In the genomic region with DNA sequence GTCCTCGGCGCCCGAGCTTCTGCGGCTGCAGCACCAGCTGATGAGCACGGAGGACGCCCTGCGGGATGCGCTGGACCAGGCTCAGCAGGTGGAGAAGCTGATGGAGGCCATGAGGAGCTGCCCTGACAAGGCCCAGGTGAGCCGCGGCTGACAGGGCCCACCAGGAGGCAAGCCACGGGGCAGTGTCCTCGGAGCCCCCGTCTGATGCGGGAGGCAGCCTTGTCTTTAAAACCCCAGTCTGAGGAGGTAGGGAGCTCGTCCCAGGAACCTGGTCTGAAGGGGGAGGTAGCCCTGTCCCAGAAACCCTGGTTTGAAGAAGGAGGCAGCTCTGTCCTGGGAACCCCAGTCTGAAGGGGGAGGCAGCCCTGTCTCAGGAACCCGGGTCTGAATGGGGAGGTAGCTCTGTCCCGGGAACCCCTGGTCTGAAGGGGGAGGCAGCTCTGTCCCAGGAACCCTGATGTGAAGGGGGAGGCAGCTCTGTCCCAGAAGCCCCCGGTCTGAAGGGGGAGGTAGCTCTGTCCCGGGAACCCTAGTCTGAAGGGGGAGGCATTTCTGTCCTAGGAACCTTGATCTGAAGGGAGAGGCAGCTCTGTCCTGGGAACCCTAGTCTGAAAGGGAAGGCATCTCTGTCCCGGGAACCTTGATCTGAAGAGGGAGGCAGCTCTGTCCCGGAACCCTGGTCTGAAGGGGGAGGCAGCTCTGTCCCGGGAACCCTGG, we compare ENCODE assay signal across 2 cellular contexts.
TF ChIP-seq lines count a peak whose summit lies in the region.

No MANE protein-coding gene starts in this region.

TF ChIP-seq in WTC11, 78 proteins besides CTCF, POLR2A, EP300 and RAD21:
- TF ChIP-seq ATF2 (CRISPR knock-in tag; IDR thresholded peaks at IDR 0.05; ENCODE audit: borderline replicate concordance, low read depth) (no peak), ZNF425 (CRISPR knock-in tag; conservative IDR thresholded peaks at IDR 0.05) (no peak), ARID4B (CRISPR knock-in tag; IDR thresholded peaks at IDR 0.05; ENCODE audit: borderline replicate concordance) (no peak), ZBTB43 (CRISPR knock-in tag; IDR thresholded peaks at IDR 0.05) (no peak), RORB (CRISPR knock-in tag; IDR thresholded peaks at IDR 0.05) (no peak)
- TF ChIP-seq, protein P1, sequence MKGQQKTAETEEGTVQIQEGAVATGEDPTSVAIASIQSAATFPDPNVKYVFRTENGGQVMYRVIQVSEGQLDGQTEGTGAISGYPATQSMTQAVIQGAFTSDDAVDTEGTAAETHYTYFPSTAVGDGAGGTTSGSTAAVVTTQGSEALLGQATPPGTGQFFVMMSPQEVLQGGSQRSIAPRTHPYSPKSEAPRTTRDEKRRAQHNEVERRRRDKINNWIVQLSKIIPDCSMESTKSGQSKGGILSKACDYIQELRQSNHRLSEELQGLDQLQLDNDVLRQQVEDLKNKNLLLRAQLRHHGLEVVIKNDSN (CRISPR knock-in tag; IDR thresholded peaks at IDR 0.05): no peak

TF ChIP-seq in HepG2, 621 proteins besides CTCF, POLR2A, EP300 and RAD21:
- no peak for TF ChIP-seq TBX2 (CRISPR knock-in tag; IDR thresholded peaks at IDR 0.05; ENCODE audit: borderline replicate concordance)
- TF ChIP-seq BCL3 (CRISPR knock-in tag; IDR thresholded peaks at IDR 0.05): no peak
- TF ChIP-seq TEAD2 (CRISPR knock-in tag; IDR thresholded peaks at IDR 0.05): no peak
- peak; percentile 96 for TF ChIP-seq ZSCAN22 (CRISPR knock-in tag; IDR thresholded peaks at IDR 0.05)
- TF ChIP-seq ZNF20 (CRISPR knock-in tag; IDR thresholded peaks at IDR 0.05): no peak
- TF ChIP-seq SRSF9 (IDR thresholded peaks at IDR 0.05; ENCODE audit: borderline replicate concordance, insufficient read depth, low read depth, low read length, poor library complexity, severe bottlenecking): no peak
- TF ChIP-seq ZNF30 (CRISPR knock-in tag; IDR thresholded peaks at IDR 0.05): no peak
